27 cellular contexts compared by ENCODE assay signal in genomic region chr15:29917600-29918597, GRCh38.
DNase-seq lines count a peak whose midpoint lies in the region; ATAC-seq and TF ChIP-seq lines count a peak whose summit lies in the region.
"Had no signal": no experiment of that assay in that cellular context is flagged by ENCODE, and none has a peak within 500 bp of the region (broad histone marks: within the 10 kb centered on the region; RNA-seq: fewer than 3 reads in every experiment).

No MANE protein-coding gene starts in this region.

- in situ Hi-C loops in brain microvascular endothelial cell (cut with HindIII; ENCODE audit: low pct_ligation_motif_present, low sequenced_read_pairs), result no loop called here

- H3K9me3 Mint-ChIP-seq in stimulated activated memory B cell treated with anti-CD40 and anti-IgM and Interleukin-4, amounts not matched to agents 10 μg/mL and 1 μg/mL and 100 μg/mL, for 72 hours, result no peaks in the 10 kb centered on the region
- H3K9me3 Mint-ChIP-seq: activated naive CD8-positive, alpha-beta T cell treated with anti-CD3 and anti-CD28 coated beads, Interleukin-2, amount 50 U/mL, for 24 hours; nephron progenitor cell had no signal

- H3K36me3 Mint-ChIP-seq in stimulated activated memory B cell treated with anti-CD40 and anti-IgM and Interleukin-4, amounts not matched to agents 10 μg/mL and 1 μg/mL and 100 μg/mL, for 72 hours, result no peaks in the 10 kb centered on the region

- H3K4me1 ChIP-seq in smooth muscle cell (ENCODE audit: low read depth), result peaks cover 14% of the 10 kb centered on the region
- H3K4me1 ChIP-seq: left lung, pancreas, right lobe of liver had no signal

- no peaks in the 10 kb centered on the region for H3K79me2 ChIP-seq in smooth muscle cell (ENCODE audit: low read depth)

- peak; percentile 81 for DNase-seq in HCEC 1CT
- no peak for DNase-seq in brain microvascular endothelial cell
- peak; percentile 71 to 80 for DNase-seq in foreskin fibroblast
- no peak for DNase-seq in smooth muscle cell (lab: John Stamatoyannopoulos, UW; ENCODE audit: unreplicated experiment)
- DNase-seq: activated CD4-positive, alpha-beta T cell treated with anti-CD3 and anti-CD28 coated beads for 36 hours; activated CD8-positive, alpha-beta memory T cell treated with anti-CD3 and anti-CD28 coated beads for 24 hours; activated gamma-delta T cell; activated naive CD8-positive, alpha-beta T cell treated with anti-CD3 and anti-CD28 coated beads, Interleukin-2, amount 50 U/mL, for 24 hours; activated T-cell treated with anti-CD3 and anti-CD28 coated beads, Interleukin-2, amount 50 U/mL, for 1 hour; cortex of kidney; heart right ventricle; left lung; NCI-H1105 treated with DMSO at 0.1 percent for 48 hours; NCI-H2029 treated with DMSO at 0.1 percent for 48 hours; NCI-H226; nephron progenitor cell; pancreas; right lobe of liver; SK-N-SH; stimulated activated CD8-positive, alpha-beta memory T cell treated with anti-CD3 and anti-CD28 coated beads, Interleukin-4, amount 100 ng/mL, for 48 hours; T-helper 17 cell; transverse colon had no signal

- 69% methylated on average over 11 of the region's 11 CpGs for WGBS in smooth muscle cell (ENCODE audit: low lambda C conversion rate)

- H2AFZ ChIP-seq in smooth muscle cell (ENCODE audit: low read depth), result no peak overlapping the region

- peaks cover 42% of the 10 kb centered on the region for H3K27me3 Mint-ChIP-seq in stimulated activated memory B cell treated with anti-CD40 and anti-IgM and Interleukin-4, amounts not matched to agents 10 μg/mL and 1 μg/mL and 100 μg/mL, for 72 hours

- no peak overlapping the region for H3K4me3 Mint-ChIP-seq in stimulated activated memory B cell treated with anti-CD40 and anti-IgM and Interleukin-4, amounts not matched to agents 10 μg/mL and 1 μg/mL and 100 μg/mL, for 72 hours
- H3K4me3 Mint-ChIP-seq: activated CD4-positive, alpha-beta T cell treated with anti-CD3 and anti-CD28 coated beads for 36 hours; activated naive CD8-positive, alpha-beta T cell treated with anti-CD3 and anti-CD28 coated beads, Interleukin-2, amount 50 U/mL, for 24 hours; B cell; nephron progenitor cell; T-helper 17 cell had no signal

- no peak for ATAC-seq in GM19035 (IDR thresholded peaks at IDR 0.05; ENCODE audit: unreplicated experiment)
- ATAC-seq in esophagus mucosa, result no peak
- ATAC-seq in stimulated activated memory B cell treated with anti-CD40 and anti-IgM and Interleukin-4, amounts not matched to agents 10 μg/mL and 1 μg/mL and 100 μg/mL, for 72 hours, result no peak
- ATAC-seq: activated CD4-positive, alpha-beta T cell treated with anti-CD3 and anti-CD28 coated beads for 36 hours; activated naive CD8-positive, alpha-beta T cell treated with anti-CD3 and anti-CD28 coated beads, Interleukin-2, amount 50 U/mL, for 24 hours; heart right ventricle; left lung; pancreas; right lobe of liver; T-helper 17 cell had no signal

- H3K27ac ChIP-seq in brain microvascular endothelial cell (peak overlapping the region; percentile 6), smooth muscle cell (ENCODE audit: low read depth) (peak overlapping the region; percentile 17)
- H3K27ac ChIP-seq: heart right ventricle, HL-60, left lung, pancreas, right lobe of liver, transverse colon had no signal

- no peak for TF ChIP-seq CTCF in brain microvascular endothelial cell (IDR thresholded peaks at IDR 0.05; ENCODE audit: low read depth, low read length, missing control alignments)
- TF ChIP-seq CTCF in foreskin fibroblast (IDR thresholded peaks at IDR 0.05; ENCODE audit: low read depth, low read length), result no peak
- no peak for TF ChIP-seq CTCF in smooth muscle cell (IDR thresholded peaks at IDR 0.05; ENCODE audit: borderline replicate concordance, insufficient read depth, poor library complexity, severe bottlenecking)

- no peak overlapping the region for H3K27ac Mint-ChIP-seq in stimulated activated memory B cell treated with anti-CD40 and anti-IgM and Interleukin-4, amounts not matched to agents 10 μg/mL and 1 μg/mL and 100 μg/mL, for 72 hours
- H3K27ac Mint-ChIP-seq: activated CD4-positive, alpha-beta T cell treated with anti-CD3 and anti-CD28 coated beads for 36 hours; activated naive CD8-positive, alpha-beta T cell treated with anti-CD3 and anti-CD28 coated beads, Interleukin-2, amount 50 U/mL, for 24 hours; B cell; nephron progenitor cell; T-helper 17 cell had no signal

- H3K36me3 ChIP-seq in brain microvascular endothelial cell (replicated peaks) (no peaks in the 10 kb centered on the region), smooth muscle cell (ENCODE audit: low read depth) (no peaks in the 10 kb centered on the region)
- H3K36me3 ChIP-seq: heart right ventricle, left lung, pancreas, right lobe of liver, transverse colon had no signal

- no peaks in the 10 kb centered on the region for H3K4me1 Mint-ChIP-seq in stimulated activated memory B cell treated with anti-CD40 and anti-IgM and Interleukin-4, amounts not matched to agents 10 μg/mL and 1 μg/mL and 100 μg/mL, for 72 hours
- H3K4me1 Mint-ChIP-seq: activated CD4-positive, alpha-beta T cell treated with anti-CD3 and anti-CD28 coated beads for 36 hours; activated naive CD8-positive, alpha-beta T cell treated with anti-CD3 and anti-CD28 coated beads, Interleukin-2, amount 50 U/mL, for 24 hours; B cell; T-helper 17 cell had no signal

- H3K9me3 ChIP-seq in smooth muscle cell (replicated peaks; ENCODE audit: low read depth), result no peaks in the 10 kb centered on the region
- H3K9me3 ChIP-seq: heart right ventricle, left lung, pancreas, right lobe of liver, SK-N-SH, transverse colon had no signal

- H4K20me1 ChIP-seq in smooth muscle cell (ENCODE audit: low read depth), result no peaks in the 10 kb centered on the region

- H3K27me3 ChIP-seq in brain microvascular endothelial cell (replicated peaks), result no peaks in the 10 kb centered on the region
- H3K27me3 ChIP-seq in smooth muscle cell (ENCODE audit: low read depth), result no peaks in the 10 kb centered on the region
- H3K27me3 ChIP-seq: heart right ventricle, left lung, pancreas, right lobe of liver, transverse colon had no signal

- no peak overlapping the region for H3K4me2 ChIP-seq in smooth muscle cell
- H3K4me2 ChIP-seq: SK-N-SH had no signal

- H3F3A ChIP-seq in smooth muscle cell (ENCODE audit: low read depth), result peaks cover 5% of the 10 kb centered on the region

- H3K9ac ChIP-seq in smooth muscle cell (ENCODE audit: low read depth), result no peak overlapping the region
- H3K9ac ChIP-seq: SK-N-SH had no signal

- no peak overlapping the region for H3K4me3 ChIP-seq in brain microvascular endothelial cell (ENCODE audit: low read depth, low read length)
- H3K4me3 ChIP-seq in foreskin fibroblast (ENCODE audit: low read depth in 1 of 2, low read length in 2 of 2), result no peak overlapping the region
- no peak overlapping the region for H3K4me3 ChIP-seq in smooth muscle cell
- H3K4me3 ChIP-seq: heart right ventricle, left lung, pancreas, right lobe of liver, transverse colon had no signal

Comparison
In these comparisons a context has a peak if more than half of its experiments do, and no peak if none do; other contexts are left out.
1. DNase-seq: peak in HCEC 1CT (single experiment) and foreskin fibroblast (2 of 2); none in brain microvascular endothelial cell (single experiment) and smooth muscle cell (single experiment).